In the genomic region with DNA sequence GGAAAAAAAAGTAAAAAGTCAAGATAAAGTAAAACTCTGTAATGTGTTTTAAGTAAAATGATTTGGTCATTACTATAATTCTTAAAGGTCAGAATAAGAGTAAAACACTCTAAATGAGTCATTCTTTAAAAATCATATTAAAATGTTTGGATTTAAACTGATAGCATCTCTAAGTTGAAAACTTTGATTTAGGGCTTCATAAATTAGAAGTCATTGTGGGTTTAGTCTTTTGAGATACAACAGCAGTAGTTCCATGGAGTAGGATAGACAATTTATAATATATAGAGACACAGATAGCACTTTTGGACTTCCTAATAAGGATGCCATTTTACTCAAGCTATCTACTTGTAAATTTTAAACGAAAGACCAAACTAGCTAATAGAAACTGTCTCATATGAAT, we compare ENCODE assay signal across 27 cellular contexts.
"Had no signal": no experiment of that assay in that cellular context is flagged by ENCODE, and none has a peak within 500 bp of the region (broad histone marks: within the 10 kb centered on the region; RNA-seq: fewer than 3 reads in every experiment).

No MANE protein-coding gene starts in this region.

- H3K4me1 Mint-ChIP-seq: activated CD4-positive, alpha-beta memory T cell treated with anti-CD3 and anti-CD28 coated beads, Interleukin-2, amount 10 ng/mL, durations not matched to agents 7 days and 5 days; activated CD4-positive, alpha-beta T cell treated with anti-CD3 and anti-CD28 coated beads, Interleukin-2, amount 10 ng/mL, durations not matched to agents 24 days and 14 days had no signal

- H3K9me3 ChIP-seq: ascending aorta, left lung, lower lobe of right lung, mucosa of descending colon, testis, transverse colon had no signal

- H3K4me3 ChIP-seq: ascending aorta, left lung, lower lobe of right lung, mucosa of descending colon, testis, transverse colon had no signal

- H3K4me1 ChIP-seq: ascending aorta, left lung, lower lobe of right lung, testis, transverse colon had no signal

- ATAC-seq: activated naive CD4-positive, alpha-beta T cell treated with anti-CD3 and anti-CD28 coated beads, Interleukin-2, amount 50 U/mL, for 72 hours; effector memory CD8-positive, alpha-beta T cell; left lung; lower lobe of right lung; mucosa of descending colon; natural killer cell treated with Interleukin-12 subunit alpha and Interleukin-12 subunit beta and Interleukin-15 and Interleukin-18, amount 100 ng/mL, for 72 hours; right cardiac atrium; stimulated activated naive CD8-positive, alpha-beta T cell treated with anti-CD3 and anti-CD28 coated beads, Interleukin-15, Interleukin-2, amounts not matched to agents 100 U/mL and 50 U/mL, for 24 hours had no signal

- DNase-seq: activated CD4-positive, alpha-beta memory T cell treated with anti-CD3 and anti-CD28 coated beads, Interleukin-2, amount 10 ng/mL, durations not matched to agents 7 days and 5 days; activated CD4-positive, alpha-beta T cell treated with anti-CD3 and anti-CD28 coated beads, Interleukin-2, amount 10 ng/mL, durations not matched to agents 24 days and 14 days; activated CD4-positive, CD25-positive, alpha-beta regulatory T cell treated with anti-CD3 and anti-CD28 coated beads, Interleukin-2, amount 50 U/mL, for 72 hours; activated naive CD4-positive, alpha-beta T cell; activated T-cell treated with anti-CD3 and anti-CD28 coated beads, Interleukin-2, amount 50 U/mL, for 48 hours; brain microvascular endothelial cell; cortex of kidney; effector memory CD8-positive, alpha-beta T cell; erythroblast; head of caudate nucleus; hypothalamus; kidney glomerular epithelial cell; left lung; lower lobe of right lung; mesendoderm; mucosa of descending colon; posterior cingulate gyrus; right cardiac atrium; stimulated activated CD4-positive, alpha-beta T cell treated with anti-CD3 and anti-CD28 coated beads, Interleukin-2, amount 100 ng/mL, for 48 hours; stimulated activated naive CD8-positive, alpha-beta T cell treated with anti-CD3 and anti-CD28 coated beads, Interleukin-15, Interleukin-2, amounts not matched to agents 100 U/mL and 50 U/mL, for 24 hours; T-helper 2 cell; testis; transverse colon had no signal

- H3K27me3 Mint-ChIP-seq: activated CD4-positive, alpha-beta memory T cell treated with anti-CD3 and anti-CD28 coated beads, Interleukin-2, amount 10 ng/mL, durations not matched to agents 7 days and 5 days; activated CD4-positive, alpha-beta T cell treated with anti-CD3 and anti-CD28 coated beads, Interleukin-2, amount 10 ng/mL, durations not matched to agents 24 days and 14 days; effector memory CD8-positive, alpha-beta T cell; natural killer cell treated with Interleukin-12 subunit alpha and Interleukin-12 subunit beta and Interleukin-15 and Interleukin-18, amount 100 ng/mL, for 72 hours had no signal

- H3K9me3 Mint-ChIP-seq: activated CD4-positive, alpha-beta memory T cell treated with anti-CD3 and anti-CD28 coated beads, Interleukin-2, amount 10 ng/mL, durations not matched to agents 7 days and 5 days had no signal

- H3K4me3 Mint-ChIP-seq: activated CD4-positive, alpha-beta memory T cell treated with anti-CD3 and anti-CD28 coated beads, Interleukin-2, amount 10 ng/mL, durations not matched to agents 7 days and 5 days; activated CD4-positive, alpha-beta T cell treated with anti-CD3 and anti-CD28 coated beads, Interleukin-2, amount 10 ng/mL, durations not matched to agents 24 days and 14 days; effector memory CD8-positive, alpha-beta T cell; natural killer cell treated with Interleukin-12 subunit alpha and Interleukin-12 subunit beta and Interleukin-15 and Interleukin-18, amount 100 ng/mL, for 72 hours had no signal

- H3K36me3 ChIP-seq: ascending aorta, brain microvascular endothelial cell, left lung, lower lobe of right lung, transverse colon had no signal

- H3K27me3 ChIP-seq: ascending aorta, brain microvascular endothelial cell, left lung, testis, transverse colon had no signal

- H3K27ac ChIP-seq: ascending aorta, brain microvascular endothelial cell, left lung, lower lobe of right lung, testis, transverse colon had no signal

- H3K27ac Mint-ChIP-seq: activated CD4-positive, alpha-beta memory T cell treated with anti-CD3 and anti-CD28 coated beads, Interleukin-2, amount 10 ng/mL, durations not matched to agents 7 days and 5 days; activated CD4-positive, alpha-beta T cell treated with anti-CD3 and anti-CD28 coated beads, Interleukin-2, amount 10 ng/mL, durations not matched to agents 24 days and 14 days; activated naive CD4-positive, alpha-beta T cell treated with anti-CD3 and anti-CD28 coated beads, Interleukin-2, amount 50 U/mL, for 72 hours; activated T-helper 2 cell treated with anti-CD3 and anti-CD28 coated beads, Interferon-gamma antibody, Interleukin-2, Interleukin-4, amounts not matched to agents 10 μg/mL and 5 μg/mL and 100 μg/mL, durations not matched to agents 14 hours and 24 hours and 36 hours; effector memory CD8-positive, alpha-beta T cell; natural killer cell treated with Interleukin-12 subunit alpha and Interleukin-12 subunit beta and Interleukin-15 and Interleukin-18, amount 100 ng/mL, for 72 hours had no signal
